24 cellular contexts compared by ENCODE assay signal in the genomic region with DNA sequence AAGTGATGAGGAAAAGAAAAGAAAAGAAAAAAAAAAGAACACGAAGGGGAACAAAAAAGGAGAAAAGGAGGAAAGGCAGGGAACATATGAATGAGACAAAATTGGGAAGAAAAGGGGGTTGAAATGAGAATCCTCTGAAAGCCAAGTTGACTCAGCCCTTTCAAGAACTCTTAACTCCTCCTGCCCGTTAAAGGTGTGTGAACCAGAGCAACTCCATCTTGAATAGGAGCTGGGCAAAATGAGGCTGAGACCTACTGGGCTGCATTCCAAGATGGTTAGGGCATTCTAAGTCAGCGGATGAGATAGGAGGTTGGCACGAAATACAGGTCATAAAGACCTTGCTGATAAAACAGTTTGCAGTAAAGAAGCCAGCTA. TPM values are rescaled to one million over a fixed set of nuclear protein-coding genes. Genes with fewer than 3 reads are reported as not detected.
DNase-seq lines count a peak whose midpoint lies in the region; ATAC-seq, FAIRE-seq and TF ChIP-seq lines count a peak whose summit lies in the region.
"Had no signal": no experiment of that assay in that cellular context is flagged by ENCODE, and none has a peak within 500 bp of the region (broad histone marks: within the 10 kb centered on the region; RNA-seq: fewer than 3 reads in every experiment).

No MANE protein-coding gene starts in this region.

- ATAC-seq in activated naive CD8-positive, alpha-beta T cell treated with anti-CD3 and anti-CD28 coated beads, Interleukin-2, amount 50 U/mL, for 24 hours: no peak
- no peak for ATAC-seq in K562
- ATAC-seq: HepG2 had no signal

- H3K9me1 ChIP-seq in K562 (ENCODE audit: control insufficient read depth, insufficient read depth, low read length): no peaks in the 10 kb centered on the region

- in situ Hi-C loops in K562 (cut with MboI): no loop called here

- intact Hi-C loops in K562 (cut with micrococcal nuclease): no loop called here

- CTCF ChIA-PET in K562 (lab: Yijun Ruan, JAX; ENCODE audit: low intra/inter-chr PET ratio): no interaction called here

- peaks cover 4% of the 10 kb centered on the region; the same call in 1 of the 3 replicates for H3K79me2 ChIP-seq in K562 (ENCODE audit: control insufficient read depth, insufficient read depth, low read length)

- H3K9me3 Mint-ChIP-seq in T-helper 2 cell treated with Interferon-gamma antibody and Interleukin-4, amounts not matched to agents 5 μg/mL and 100 μg/mL, for 36 hours: peaks cover 11% of the 10 kb centered on the region
- peaks cover 13% of the 10 kb centered on the region for H3K9me3 Mint-ChIP-seq in activated naive CD8-positive, alpha-beta T cell (ENCODE audit: low read depth)
- H3K9me3 Mint-ChIP-seq in activated naive CD8-positive, alpha-beta T cell treated with anti-CD3 and anti-CD28 coated beads, Interleukin-2, amount 50 U/mL, for 24 hours: no peaks in the 10 kb centered on the region

- TF ChIP-seq RAD21 in K562 (CRISPR knock-in tag; conservative IDR thresholded peaks at IDR 0.05 in 1 of 2, IDR thresholded peaks at IDR 0.05 in 1 of 2): no peak

- TF ChIP-seq CTCF in K562 (IDR thresholded peaks at IDR 0.05 in 2 of 3, conservative IDR thresholded peaks at IDR 0.05 in 1 of 3; ENCODE audit: insufficient read depth in 2 of 3, low read depth in 1 of 3, low read length in 3 of 3): no peak

- no peak overlapping the region for H3K4me3 ChIP-seq in K562

- H3K36me3 Mint-ChIP-seq in T-helper 2 cell treated with Interferon-gamma antibody and Interleukin-4, amounts not matched to agents 5 μg/mL and 100 μg/mL, for 36 hours (ENCODE audit: low read depth): peaks cover 31% of the 10 kb centered on the region
- peaks cover 45% of the 10 kb centered on the region for H3K36me3 Mint-ChIP-seq in activated naive CD8-positive, alpha-beta T cell
- H3K36me3 Mint-ChIP-seq in activated naive CD8-positive, alpha-beta T cell treated with anti-CD3 and anti-CD28 coated beads, Interleukin-2, amount 50 U/mL, for 24 hours (ENCODE audit: low read depth): peaks cover 2% of the 10 kb centered on the region

- H3K9ac ChIP-seq in K562 (ENCODE audit: insufficient read depth in 1 of 2, low read depth in 2 of 2, low read length in 2 of 2): no peak overlapping the region

- POLR2A ChIA-PET in K562 (lab: Yijun Ruan, JAX): no interaction called here

- no peaks in the 10 kb centered on the region for H4K20me1 ChIP-seq in K562 (replicated peaks; ENCODE audit: control insufficient read depth, insufficient read depth, low read length)

- DNase-seq in T-helper 2 cell treated with Interferon-gamma antibody and Interleukin-4, amounts not matched to agents 5 μg/mL and 100 μg/mL, for 36 hours (ENCODE audit: low spot score): no peak
- DNase-seq in T-helper 2 cell (no peak), K562 (ENCODE audit: extremely low read depth in 1 of 4, low spot score in 3 of 4) (no peak), SHP77 (lab: John Stamatoyannopoulos, UW) (no peak), Kasumi-1 (lab: John Stamatoyannopoulos, UW) (no peak), cerebellar cortex (ENCODE audit: low spot score) (no peak)
- no peak for DNase-seq in activated naive CD8-positive, alpha-beta T cell treated with anti-CD3 and anti-CD28 coated beads, Interleukin-2, amount 50 U/mL, for 24 hours
- DNase-seq: 8988T, ACHN, DMS153, DND-41, HCEC 1CT, KBM-7, MM.1S, NCI-H2029, NCI-H446, NCI-H524 treated with DMSO at 0.1 percent for 48 hours, NCI-H774 had no signal

- TF ChIP-seq EP300 in K562 (IDR thresholded peaks at IDR 0.05; ENCODE audit: low read length): no peak

- H3K27ac ChIP-seq in K562 (ENCODE audit: extremely low read depth, low read depth, low read length): no peak overlapping the region

- FAIRE-seq in K562 (lab: Jason Lieb, UNC): no peak
- FAIRE-seq: GM12892, GM19239, H1, HepG2, RCC 7860 had no signal

- peak overlapping the region; percentile 16 for H3K27ac Mint-ChIP-seq in T-helper 2 cell treated with Interferon-gamma antibody and Interleukin-4, amounts not matched to agents 5 μg/mL and 100 μg/mL, for 36 hours
- H3K27ac Mint-ChIP-seq in activated naive CD8-positive, alpha-beta T cell: no peak overlapping the region
- H3K27ac Mint-ChIP-seq in activated naive CD8-positive, alpha-beta T cell treated with anti-CD3 and anti-CD28 coated beads, Interleukin-2, amount 50 U/mL, for 24 hours: no peak overlapping the region

- H3K27me3 ChIP-seq in K562 (ENCODE audit: control insufficient read depth in 2 of 2, insufficient read depth in 2 of 2, low read length in 2 of 2): no peaks in the 10 kb centered on the region

- peaks cover 12% of the 10 kb centered on the region for H3K36me3 ChIP-seq in K562 (ENCODE audit: control insufficient read depth, insufficient read depth, low read length)

- peaks cover 2% of the 10 kb centered on the region for H3K27me3 Mint-ChIP-seq in T-helper 2 cell treated with Interferon-gamma antibody and Interleukin-4, amounts not matched to agents 5 μg/mL and 100 μg/mL, for 36 hours (ENCODE audit: low read depth)
- no peaks in the 10 kb centered on the region for H3K27me3 Mint-ChIP-seq in activated naive CD8-positive, alpha-beta T cell
- H3K27me3 Mint-ChIP-seq in activated naive CD8-positive, alpha-beta T cell treated with anti-CD3 and anti-CD28 coated beads, Interleukin-2, amount 50 U/mL, for 24 hours: no peaks in the 10 kb centered on the region

- H3K9me3 ChIP-seq in K562 (replicated peaks; ENCODE audit: control insufficient read depth, insufficient read depth, low read depth, low read length): peaks cover 10% of the 10 kb centered on the region

- no peak overlapping the region for H2AFZ ChIP-seq in K562 (ENCODE audit: low read depth, low read length)

- no TSS peak for BruUV-seq in K562 (replicated peaks; lab: Mats Ljungman, UMichigan)

- TF ChIP-seq POLR2A in K562 (conservative IDR thresholded peaks at IDR 0.05): no peak

- peaks cover 5% of the 10 kb centered on the region in 2 experiments; a peak in 4 of 5 replicates for H3K4me1 ChIP-seq in K562 (replicated peaks in 1 of 2; ENCODE audit: control insufficient read depth in 2 of 2, insufficient read depth in 2 of 2, low read length in 2 of 2)

- peaks cover 38% of the 10 kb centered on the region for H3K4me1 Mint-ChIP-seq in T-helper 2 cell treated with Interferon-gamma antibody and Interleukin-4, amounts not matched to agents 5 μg/mL and 100 μg/mL, for 36 hours (ENCODE audit: low read depth)
- peaks cover 56% of the 10 kb centered on the region for H3K4me1 Mint-ChIP-seq in activated naive CD8-positive, alpha-beta T cell (ENCODE audit: low read depth)
- peaks cover 19% of the 10 kb centered on the region for H3K4me1 Mint-ChIP-seq in activated naive CD8-positive, alpha-beta T cell treated with anti-CD3 and anti-CD28 coated beads, Interleukin-2, amount 50 U/mL, for 24 hours

- H3K4me2 ChIP-seq in K562 (ENCODE audit: insufficient read depth, low read length): no peak overlapping the region

- peak overlapping the region; percentile 10 for H3K4me3 Mint-ChIP-seq in T-helper 2 cell treated with Interferon-gamma antibody and Interleukin-4, amounts not matched to agents 5 μg/mL and 100 μg/mL, for 36 hours
- H3K4me3 Mint-ChIP-seq in activated naive CD8-positive, alpha-beta T cell: peak overlapping the region; percentile 43
- H3K4me3 Mint-ChIP-seq in activated naive CD8-positive, alpha-beta T cell treated with anti-CD3 and anti-CD28 coated beads, Interleukin-2, amount 50 U/mL, for 24 hours: no peak overlapping the region

- 61% methylated on average over 3 of the region's 4 CpGs for WGBS in K562 (ENCODE audit: insufficient coverage, low coverage, missing lambda C conversion rate)

TF ChIP-seq in K562, 482 proteins besides CTCF, POLR2A, EP300 and RAD21 (continues in another document):
- 0 out of 2 replicates have a peak, but pooled peaks have one; percentile 40 for TF ChIP-seq ZNF311 (CRISPR knock-in tag; IDR thresholded peaks at IDR 0.05)

RNA-seq across cellular contexts. Expression of gene POLE4, which starts 4.0 kb away (rescaled TPM):
- total RNA-seq in K562 (2011; cell fraction: chromatin; rRNA removed; ENCODE audit: low replicate concordance): 11.4 and 20.9 TPM in 2 replicates
- 8.0 and 10.5 TPM in 2 replicates for total RNA-seq in K562 (2011; cell fraction: nucleolus; rRNA removed)
- 19.5 and 32.4 TPM in 2 replicates for total RNA-seq in K562 (2011; cell fraction: nucleoplasm; rRNA removed)
- 58.0 and 59.3 TPM in 2 replicates for total RNA-seq in K562 (2014; rRNA removed)
- total RNA-seq in K562 (2014; rRNA removed; fragmentation: Illumina TruSeq; extraction: Trizol): 57.3 and 57.5 TPM in 2 replicates
- total RNA-seq in K562 (2015; rRNA removed; fragmentation: Illumina TruSeq; extraction: Trizol): 53.2 and 55.1 TPM in 2 replicates
- 70.0 and 84.1 TPM in 2 replicates for total RNA-seq in K562 (2021)
- 37.6 and 73.7 TPM in 2 replicates for polyA plus RNA-seq in K562 (2011; rRNA removed)
- polyA plus RNA-seq in K562 (2011; cell fraction: cytosol; rRNA removed): 15.2 and 19.0 TPM in 2 replicates
- 11.7 and 13.1 TPM in 2 replicates for polyA plus RNA-seq in K562 (2011; cell fraction: nucleus; rRNA removed)
- polyA plus RNA-seq in K562 (2012): 37.9 and 80.1 TPM in 2 replicates
- 26.7 and 30.9 TPM in 2 replicates for polyA plus RNA-seq in K562 (2014; fragmentation: Illumina TruSeq; extraction: Trizol)
- 10 to 100 TPM; 25.7 to 33.2 TPM for polyA plus RNA-seq in K562 (2014; fragmentation: Nextera tagmentation; extraction: Ambion mirVana)
- polyA plus RNA-seq in K562 (2014; rRNA removed): 58.9 and 70.2 TPM in 2 replicates
- polyA minus RNA-seq in K562 (2011; rRNA and poly(A)+ RNA removed): 4.4 and 9.5 TPM in 2 replicates
- 9.3 and 12.3 TPM in 2 replicates for polyA minus RNA-seq in K562 (2011; cell fraction: cytosol; rRNA and poly(A)+ RNA removed)
- polyA minus RNA-seq in K562 (2011; cell fraction: nucleus; rRNA and poly(A)+ RNA removed): 9.0 and 15.3 TPM in 2 replicates
